23 cellular contexts compared by ENCODE assay signal in the genomic region with DNA sequence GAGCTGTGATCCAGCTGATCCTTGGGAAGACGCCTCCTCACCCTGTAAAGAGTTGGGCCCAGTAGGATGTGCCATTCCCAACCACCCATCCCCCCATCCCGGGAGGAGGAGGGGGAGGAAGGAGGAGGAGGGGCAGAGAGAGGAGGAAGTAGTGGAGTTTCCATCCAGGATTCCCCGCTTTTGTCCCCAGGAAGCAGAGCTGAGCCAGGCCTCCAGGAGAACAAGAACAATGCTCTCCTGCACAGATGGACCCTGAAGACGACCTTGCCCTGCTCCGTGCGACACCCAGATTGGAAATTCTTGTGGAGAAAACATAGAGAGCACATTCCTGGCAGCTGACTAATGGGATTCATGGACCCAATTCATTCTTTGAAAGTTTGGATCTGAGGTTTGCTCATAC.
DNase-seq lines count a peak whose midpoint lies in the region; ATAC-seq, FAIRE-seq and TF ChIP-seq lines count a peak whose summit lies in the region.
"Had no signal": no experiment of that assay in that cellular context is flagged by ENCODE, and none has a peak within 500 bp of the region (broad histone marks: within the 10 kb centered on the region; RNA-seq: fewer than 3 reads in every experiment).

No MANE protein-coding gene starts in this region.

- no peak overlapping the region for H2BK120ac ChIP-seq in H1 (replicated peaks; ENCODE audit: low read depth, low read length)

- peak overlapping the region; percentile 7 to 24; a peak in 2 of 4 replicates for H3K4me2 ChIP-seq in H1 (ENCODE audit: insufficient read depth in 1 of 2, low read depth in 2 of 2, low read length in 2 of 2)
- H3K4me2 ChIP-seq: BLaER1 treated with 17β-estradiol and CSF1 and Interleukin-3, amounts not matched to agents 10 nM and 100 nM had no signal

- no peak for ATAC-seq in right cardiac atrium
- ATAC-seq in HG02798 (IDR thresholded peaks at IDR 0.05; ENCODE audit: poor library complexity, unreplicated experiment) = no peak
- ATAC-seq: activated T-helper 17 cell treated with anti-CD3 and anti-CD28 coated beads, Interleukin-2, amount 50 U/mL, for 72 hours; gastroesophageal sphincter; left lobe of liver; upper lobe of right lung had no signal

- H3K36me3 ChIP-seq in ES-I3 (ENCODE audit: insufficient read depth, low read length) (no peaks in the 10 kb centered on the region), H1 (ENCODE audit: control insufficient read depth in 2 of 4, insufficient read depth in 4 of 4, low read length in 3 of 4) (no peaks in the 10 kb centered on the region), stomach (no peaks in the 10 kb centered on the region), uterus (no peaks in the 10 kb centered on the region)
- H3K36me3 ChIP-seq: ascending aorta; BLaER1 treated with 17β-estradiol and CSF1 and Interleukin-3, amounts not matched to agents 10 nM and 100 nM; gastroesophageal sphincter; upper lobe of right lung had no signal

- no peak overlapping the region; the same call in 1 of the 2 replicates for H3K18ac ChIP-seq in H1 (ENCODE audit: extremely low read depth, low read length)

- no peak overlapping the region; the same call in 1 of the 2 replicates for H2AK5ac ChIP-seq in H1 (ENCODE audit: low read depth, low read length)

- H3K23ac ChIP-seq in H1 (ENCODE audit: insufficient read length) = no peak overlapping the region

- WGBS in H1 (ENCODE audit: extremely low coverage in 1 of 2, insufficient coverage in 1 of 2, insufficient read length in 1 of 2, insufficient replicate concordance in 2 of 2, low coverage in 1 of 2, low lambda C conversion rate in 2 of 2, missing lambda C conversion rate in 1 of 2), 2 experiments = 67% methylated on average over 6 of the region's 6 CpGs; no CpG with 5 or more reads in 1 of the 2 experiments
- WGBS in right cardiac atrium = 36% methylated on average over 6 of the region's 6 CpGs
- WGBS in stomach, 5 donors = 51 to 63% (median 61%) methylated on average over 6 of the region's 6 CpGs

- TF ChIP-seq RAD21 in H1 (IDR thresholded peaks at IDR 0.05 in 1 of 2, conservative IDR thresholded peaks at IDR 0.05 in 1 of 2; ENCODE audit: low read depth in 2 of 2, low read length in 2 of 2) = no peak

- no peaks in the 10 kb centered on the region for H3K79me2 ChIP-seq in H1 (ENCODE audit: control insufficient read depth in 1 of 2, insufficient read depth in 2 of 2, low read length in 2 of 2)

- CTCF ChIA-PET in H1 (lab: Charles Lee; ENCODE audit: partially characterized antibody) = interaction anchor here (0.6 to 2.3 kb wide), 4 partner anchors 13 to 829 kb away, joined by 3 to 6 read pairs (median 4); no protein-coding TSS in a partner anchor

- H3K4ac ChIP-seq in H1 (replicated peaks; ENCODE audit: insufficient read length, low read depth, low read length) = no peak overlapping the region

- H2BK12ac ChIP-seq in H1 (ENCODE audit: low read depth, low read length) = no peak overlapping the region

- H3K9ac ChIP-seq in ES-I3 (ENCODE audit: low read depth, low read length) = peak overlapping the region; percentile 5; the same call in 1 of the 2 replicates
- H3K9ac ChIP-seq in H1 (replicated peaks in 1 of 4; ENCODE audit: extremely low read depth in 1 of 4, low read depth in 3 of 4, low read length in 3 of 4) = no peak overlapping the region
- H3K9ac ChIP-seq: BLaER1 treated with 17β-estradiol and CSF1 and Interleukin-3, amounts not matched to agents 10 nM and 100 nM had no signal

- intact Hi-C loops in right cardiac atrium (cut with DNase I) (no loop called here), stomach (cut with DNase I; ENCODE audit: low total_unique reads) (no loop called here), uterus (cut with DNase I; ENCODE audit: low total_unique reads) (no loop called here)

- POLR2A ChIA-PET in H1 (lab: Charles Lee; ENCODE audit: partially characterized antibody) = interaction anchor here (0.9 kb wide), 1 partner anchor 32 kb away, joined by 4 read pairs; no protein-coding TSS in a partner anchor

- H2BK5ac ChIP-seq in H1 (ENCODE audit: low read depth, low read length) = no peak overlapping the region

- H3K79me1 ChIP-seq in H1 (ENCODE audit: low read depth, low read length) = no peaks in the 10 kb centered on the region

- no peak overlapping the region for H3K27ac ChIP-seq in H1 (ENCODE audit: low read depth, low read length)
- H3K27ac ChIP-seq in right cardiac atrium (ENCODE audit: low read length) = no peak overlapping the region
- no peak overlapping the region for H3K27ac ChIP-seq in stomach
- H3K27ac ChIP-seq in uterus = no peak overlapping the region
- H3K27ac ChIP-seq: ascending aorta; BLaER1 treated with 17β-estradiol and CSF1 and Interleukin-3, amounts not matched to agents 10 nM and 100 nM; gastroesophageal sphincter; upper lobe of right lung had no signal

- no peak overlapping the region; the same call in 1 of the 2 replicates for H2BK15ac ChIP-seq in H1 (ENCODE audit: low read length)

- H3K4me1 ChIP-seq in ES-I3 (ENCODE audit: insufficient read depth, low read length) (peaks cover 9% of the 10 kb centered on the region), H1 (replicated peaks in 1 of 4; ENCODE audit: control insufficient read depth in 3 of 4, insufficient read depth in 4 of 4, low read length in 3 of 4) (peaks cover 0 to 11% (median 5%) of the 10 kb centered on the region in 4 experiments; a peak in 4 of 7 replicates), right cardiac atrium (ENCODE audit: control insufficient read depth, insufficient read depth, low read length) (no peaks in the 10 kb centered on the region), stomach (no peaks in the 10 kb centered on the region), uterus (no peaks in the 10 kb centered on the region)
- H3K4me1 ChIP-seq: ascending aorta; BLaER1 treated with 17β-estradiol and CSF1 and Interleukin-3, amounts not matched to agents 10 nM and 100 nM; gastroesophageal sphincter; upper lobe of right lung had no signal

- TF ChIP-seq EP300 in H1 (IDR thresholded peaks at IDR 0.05; ENCODE audit: borderline replicate concordance in 1 of 2, low read depth in 2 of 2, low read length in 2 of 2) (peak in 1 of 2 experiments; percentile 45; a peak in 1 of 3 replicates), stomach (IDR thresholded peaks at IDR 0.05) (no peak)

- no peak overlapping the region for H4K91ac ChIP-seq in H1 (replicated peaks; ENCODE audit: insufficient read length, low read length)

- TF ChIP-seq CTCF in H1 (IDR thresholded peaks at IDR 0.05; ENCODE audit: control extremely low read depth in 1 of 3, insufficient read depth in 1 of 3, low read depth in 1 of 3, low read length in 3 of 3) (no peak), stomach (IDR thresholded peaks at IDR 0.05) (no peak), uterus (IDR thresholded peaks at IDR 0.05) (no peak)

- DNase-seq in RCC 7860 (ENCODE audit: low spot score) (peak; percentile 65), H1 (ENCODE audit: low read depth in 1 of 2, low spot score in 2 of 2) (peak; percentile 15 to 60), myocyte (ENCODE audit: low read depth) (peak; percentile 11), right cardiac atrium (no peak), stomach (no peak), uterus (no peak)
- DNase-seq: activated CD4-positive, alpha-beta memory T cell treated with anti-CD3 and anti-CD28 coated beads for 36 hours; effector CD4-positive, alpha-beta T cell; naive B cell; NCI-H1930; retina; RPMI8226; stimulated activated CD4-positive, alpha-beta T cell treated with anti-CD3 and anti-CD28 coated beads, Interleukin-2, amount 100 ng/mL, for 24 hours; stimulated activated CD8-positive, alpha-beta memory T cell treated with anti-CD3 and anti-CD28 coated beads, Interleukin-4, amount 100 ng/mL, for 48 hours; upper lobe of right lung had no signal

- no peak overlapping the region for H3K14ac ChIP-seq in H1 (ENCODE audit: insufficient read length)

- H4K8ac ChIP-seq in H1 (ENCODE audit: extremely low read depth, insufficient read depth, low read length) = no peak overlapping the region; the same call in 1 of the 2 replicates

- H2AFZ ChIP-seq in H1 (ENCODE audit: low read length) = peak overlapping the region; percentile 94

- H3K23me2 ChIP-seq in H1 (ENCODE audit: low read depth, low read length) = no peaks in the 10 kb centered on the region

- H3K9me3 ChIP-seq in ES-I3 (ENCODE audit: control insufficient read depth, insufficient read depth, low read length) = no peaks in the 10 kb centered on the region
- H3K9me3 ChIP-seq in H1 (ENCODE audit: insufficient read depth in 2 of 2, low read depth in 1 of 2, low read length in 1 of 2) = no peaks in the 10 kb centered on the region
- H3K9me3 ChIP-seq in right cardiac atrium (ENCODE audit: control insufficient read depth, low read length) = no peaks in the 10 kb centered on the region
- no peaks in the 10 kb centered on the region for H3K9me3 ChIP-seq in stomach
- H3K9me3 ChIP-seq in uterus = no peaks in the 10 kb centered on the region
- H3K9me3 ChIP-seq: ascending aorta; BLaER1 treated with 17β-estradiol and CSF1 and Interleukin-3, amounts not matched to agents 10 nM and 100 nM; gastroesophageal sphincter; upper lobe of right lung had no signal

- no peak overlapping the region for H3K56ac ChIP-seq in H1 (replicated peaks; ENCODE audit: insufficient read length, low read depth, low read length)

- peak overlapping the region; percentile 77; the same call in 1 of the 2 replicates for H2BK20ac ChIP-seq in H1 (ENCODE audit: low read length)

- TF ChIP-seq POLR2A in H1 (IDR thresholded peaks at IDR 0.05; ENCODE audit: control extremely low read depth in 1 of 2, low read depth in 2 of 2, low read length in 2 of 2) (no peak), stomach (IDR thresholded peaks at IDR 0.05) (no peak), uterus (IDR thresholded peaks at IDR 0.05) (no peak)

- H4K20me1 ChIP-seq in H1 (replicated peaks in 1 of 2; ENCODE audit: control insufficient read depth in 1 of 2, insufficient read depth in 2 of 2, low read length in 2 of 2) = no peaks in the 10 kb centered on the region
- H4K20me1 ChIP-seq: BLaER1 treated with 17β-estradiol and CSF1 and Interleukin-3, amounts not matched to agents 10 nM and 100 nM had no signal

- no peak for FAIRE-seq in RCC 7860 (lab: Jason Lieb, UNC)
- FAIRE-seq in H1 (lab: Jason Lieb, UNC) = no peak
- FAIRE-seq: GM19239 had no signal

- no peak overlapping the region for H4K5ac ChIP-seq in H1 (ENCODE audit: insufficient read length, low read depth, low read length)

- no peak overlapping the region for H3K4me3 ChIP-seq in H1 (ENCODE audit: extremely low read depth in 1 of 4, insufficient read depth in 2 of 4, low read depth in 3 of 4, low read length in 4 of 4)
- H3K4me3 ChIP-seq in right cardiac atrium (ENCODE audit: low read length) = no peak overlapping the region
- no peak overlapping the region for H3K4me3 ChIP-seq in stomach
- no peak overlapping the region for H3K4me3 ChIP-seq in uterus
- H3K4me3 ChIP-seq: ascending aorta; BLaER1 treated with 17β-estradiol and CSF1 and Interleukin-3, amounts not matched to agents 10 nM and 100 nM; gastroesophageal sphincter; upper lobe of right lung had no signal

- H3K27me3 ChIP-seq in H1 (replicated peaks in 1 of 4; ENCODE audit: control insufficient read depth in 3 of 4, extremely low read depth in 1 of 4, insufficient read depth in 3 of 4, low read length in 3 of 4) (no peaks in the 10 kb centered on the region), right cardiac atrium (ENCODE audit: control insufficient read depth, insufficient read depth) (no peaks in the 10 kb centered on the region), stomach (peaks cover 0 to 38% (median 5%) of the 10 kb centered on the region in 3 donors), uterus (no peaks in the 10 kb centered on the region)
- H3K27me3 ChIP-seq: ascending aorta; BLaER1 treated with 17β-estradiol and CSF1 and Interleukin-3, amounts not matched to agents 10 nM and 100 nM; upper lobe of right lung had no signal

Comparison
In these comparisons a context has a peak if more than half of its experiments do, and no peak if none do; other contexts are left out.
1. DNase-seq: peak in RCC 7860 (single experiment), H1 (2 of 2) and myocyte (single experiment); none in right cardiac atrium (0 of 3), stomach (single experiment) and uterus (0 of 2).